In genomic region chr13:75761373-75761772, GRCh38 we compare ENCODE assay signal across 8 cellular contexts.
DNase-seq lines count a peak whose midpoint lies in the region; ATAC-seq, FAIRE-seq and TF ChIP-seq lines count a peak whose summit lies in the region.

No MANE protein-coding gene starts in this region.

- TF ChIP-seq POLR2A in A549 (IDR thresholded peaks at IDR 0.05; ENCODE audit: low read length) (no peak), right lobe of liver (IDR thresholded peaks at IDR 0.05) (no peak)

- TF ChIP-seq EP300 in A549 (IDR thresholded peaks at IDR 0.05): no peak

- H2AFZ ChIP-seq in MM.1S (ENCODE audit: low read length): no peak overlapping the region

- TF ChIP-seq CTCF in A549 (IDR thresholded peaks at IDR 0.05) (no peak), right lobe of liver (IDR thresholded peaks at IDR 0.05) (no peak), MM.1S (IDR thresholded peaks at IDR 0.05; ENCODE audit: low read length) (no peak)

- peaks cover 8% of the 10 kb centered on the region for H3K36me3 Mint-ChIP-seq in activated T-helper 1 cell treated with anti-CD3 and anti-CD28 coated beads, Interleukin-12 subunit alpha, Interleukin-12 subunit beta, Interleukin-2, Interleukin-4 antibody, amounts not matched to agents 30 ng/mL and 10 ng/mL and 1 ng/mL, durations not matched to agents 14 hours and 24 hours and 36 hours (ENCODE audit: low read depth)

- H3K27ac Mint-ChIP-seq in activated T-helper 1 cell treated with anti-CD3 and anti-CD28 coated beads, Interleukin-12 subunit alpha, Interleukin-12 subunit beta, Interleukin-2, Interleukin-4 antibody, amounts not matched to agents 30 ng/mL and 10 ng/mL and 1 ng/mL, durations not matched to agents 14 hours and 24 hours and 36 hours: peak overlapping the region; percentile 36

- no peak for TF ChIP-seq RAD21 in A549 (conservative IDR thresholded peaks at IDR 0.05 in 1 of 2, IDR thresholded peaks at IDR 0.05 in 1 of 2)

- POLR2A ChIA-PET in A549 (lab: Yijun Ruan, JAX): no interaction called here

- ATAC-seq in A549 (no peak), GM21423 (IDR thresholded peaks at IDR 0.05; ENCODE audit: unreplicated experiment) (peak; percentile 17), right lobe of liver (peak in 2 of 4 donors; percentile 13 to 17), GM19328 (IDR thresholded peaks at IDR 0.05; ENCODE audit: unreplicated experiment) (no peak)

- peaks cover 10% of the 10 kb centered on the region for H3F3A ChIP-seq in MM.1S (ENCODE audit: insufficient read depth, low read length)

- CTCF ChIA-PET in A549 (lab: Yijun Ruan, JAX): interaction anchor here (0.5 to 2.7 kb wide), 7 partner anchors 12 to 1212 kb away, joined by 3 to 16 read pairs (median 5); no protein-coding TSS in a partner anchor

- FAIRE-seq in A549 (lab: Jason Lieb, UNC): no peak

- peaks cover 30% of the 10 kb centered on the region for H3K4me1 ChIP-seq in A549
- peaks cover 0 to 28% (median 6%) of the 10 kb centered on the region in 4 donors for H3K4me1 ChIP-seq in right lobe of liver
- peaks cover 12% of the 10 kb centered on the region for H3K4me1 ChIP-seq in MM.1S (ENCODE audit: low read length)

- H3K9me3 ChIP-seq in A549 (no peaks in the 10 kb centered on the region), right lobe of liver (no peaks in the 10 kb centered on the region), MM.1S (replicated peaks; ENCODE audit: insufficient read depth, low read length) (no peaks in the 10 kb centered on the region)

- H3K36me3 ChIP-seq in right lobe of liver (no peaks in the 10 kb centered on the region), MM.1S (replicated peaks; ENCODE audit: insufficient read depth, low read length) (no peaks in the 10 kb centered on the region)

- intact Hi-C loops in activated T-helper 1 cell treated with anti-CD3 and anti-CD28 coated beads, Interleukin-12 subunit alpha, Interleukin-12 subunit beta, Interleukin-2, Interleukin-4 antibody, amounts not matched to agents 30 ng/mL and 10 ng/mL and 1 ng/mL, durations not matched to agents 14 hours and 24 hours and 36 hours (cut with micrococcal nuclease): loop anchor here (2.0 to 10.0 kb wide), 7 partner anchors 64 to 1123 kb away; partner anchors contain the start of genes COMMD6, KCTD12 and LMO7
- intact Hi-C loops in right lobe of liver (cut with DNase I): no loop called here

- DNase-seq in A549 (ENCODE audit: low read depth in 1 of 2, low spot score in 1 of 2): no peak
- no peak for DNase-seq in activated T-helper 1 cell treated with anti-CD3 and anti-CD28 coated beads, Interleukin-12 subunit alpha, Interleukin-12 subunit beta, Interleukin-2, Interleukin-4 antibody, amounts not matched to agents 30 ng/mL and 10 ng/mL and 1 ng/mL, durations not matched to agents 14 hours and 24 hours and 36 hours (ENCODE audit: low spot score)
- no peak for DNase-seq in right lobe of liver
- no peak for DNase-seq in MM.1S
- no peak for DNase-seq in NCI-H1436 (lab: John Stamatoyannopoulos, UW)
- DNase-seq in UCSD-AML1 (lab: John Stamatoyannopoulos, UW; ENCODE audit: unreplicated experiment): no peak

- H3K4me2 ChIP-seq in A549 (peak overlapping the region; percentile 99), MM.1S (ENCODE audit: low read depth, low read length) (no peak overlapping the region)

- H3K27me3 Mint-ChIP-seq in activated T-helper 1 cell treated with anti-CD3 and anti-CD28 coated beads, Interleukin-12 subunit alpha, Interleukin-12 subunit beta, Interleukin-2, Interleukin-4 antibody, amounts not matched to agents 30 ng/mL and 10 ng/mL and 1 ng/mL, durations not matched to agents 14 hours and 24 hours and 36 hours (ENCODE audit: insufficient read depth): no peaks in the 10 kb centered on the region

- WGBS in A549 (ENCODE audit: missing lambda C conversion rate): 5% methylated on average over 3 of the region's 3 CpGs
- 2% methylated on average over 3 of the region's 3 CpGs for WGBS in right lobe of liver (ENCODE audit: insufficient coverage, low coverage, low lambda C conversion rate, missing lambda C conversion rate)

- H4K20me1 ChIP-seq in MM.1S (ENCODE audit: insufficient read depth, low read length): no peaks in the 10 kb centered on the region

- no peaks in the 10 kb centered on the region for H3K9me2 ChIP-seq in MM.1S (replicated peaks; ENCODE audit: insufficient read depth, low read length)

- peak overlapping the region; percentile 48 for H3K4me3 ChIP-seq in A549
- peak overlapping the region; percentile 31 to 60 (median 55) for H3K4me3 ChIP-seq in right lobe of liver
- no peak overlapping the region for H3K4me3 ChIP-seq in MM.1S (ENCODE audit: low read length)

- no peak overlapping the region for H3K9ac ChIP-seq in MM.1S (ENCODE audit: low read length)

- H3K27ac ChIP-seq in A549: peak overlapping the region; percentile 80 to 83
- H3K27ac ChIP-seq in right lobe of liver: peak overlapping the region; percentile 63 to 87 (median 80)
- no peak overlapping the region for H3K27ac ChIP-seq in MM.1S (ENCODE audit: low read length)

- H3K79me2 ChIP-seq in MM.1S (ENCODE audit: low read length): no peaks in the 10 kb centered on the region

- H3K9me3 Mint-ChIP-seq in activated T-helper 1 cell treated with anti-CD3 and anti-CD28 coated beads, Interleukin-12 subunit alpha, Interleukin-12 subunit beta, Interleukin-2, Interleukin-4 antibody, amounts not matched to agents 30 ng/mL and 10 ng/mL and 1 ng/mL, durations not matched to agents 14 hours and 24 hours and 36 hours: peaks cover 9% of the 10 kb centered on the region

- peak overlapping the region; percentile 46 for H3K4me3 Mint-ChIP-seq in activated T-helper 1 cell treated with anti-CD3 and anti-CD28 coated beads, Interleukin-12 subunit alpha, Interleukin-12 subunit beta, Interleukin-2, Interleukin-4 antibody, amounts not matched to agents 30 ng/mL and 10 ng/mL and 1 ng/mL, durations not matched to agents 14 hours and 24 hours and 36 hours

- H3K27me3 ChIP-seq in right lobe of liver (no peaks in the 10 kb centered on the region), MM.1S (replicated peaks; ENCODE audit: insufficient read depth, low read length) (no peaks in the 10 kb centered on the region)

- H3K4me1 Mint-ChIP-seq in activated T-helper 1 cell treated with anti-CD3 and anti-CD28 coated beads, Interleukin-12 subunit alpha, Interleukin-12 subunit beta, Interleukin-2, Interleukin-4 antibody, amounts not matched to agents 30 ng/mL and 10 ng/mL and 1 ng/mL, durations not matched to agents 14 hours and 24 hours and 36 hours (ENCODE audit: low read depth): peaks cover 71% of the 10 kb centered on the region

TF ChIP-seq in A549, 52 proteins besides CTCF, POLR2A, EP300 and RAD21:
- TF ChIP-seq FOSL2 (IDR thresholded peaks at IDR 0.05) (no peak), FOSL2 (CRISPR knock-in tag; IDR thresholded peaks at IDR 0.05) (no peak), RCOR1 (IDR thresholded peaks at IDR 0.05; ENCODE audit: low read depth, low read length) (no peak), RARB (CRISPR knock-in tag; IDR thresholded peaks at IDR 0.05) (no peak), JUNB (IDR thresholded peaks at IDR 0.05) (no peak), BHLHE40 (IDR thresholded peaks at IDR 0.05; ENCODE audit: low read depth, low read length) (no peak), MYC (IDR thresholded peaks at IDR 0.05; ENCODE audit: borderline replicate concordance, low read length) (no peak), HOXB5 (CRISPR knock-in tag; IDR thresholded peaks at IDR 0.05) (no peak), ESRRA (IDR thresholded peaks at IDR 0.05; ENCODE audit: borderline replicate concordance, low read length) (no peak), ZC3H11A (IDR thresholded peaks at IDR 0.05) (no peak), ZFP36 (IDR thresholded peaks at IDR 0.05; ENCODE audit: borderline replicate concordance, partially characterized antibody) (no peak), FOSB (CRISPR knock-in tag; IDR thresholded peaks at IDR 0.05) (no peak), TP53 (CRISPR knock-in tag; IDR thresholded peaks at IDR 0.05) (no peak), HOXB13 (CRISPR knock-in tag; IDR thresholded peaks at IDR 0.05; ENCODE audit: low read depth) (no peak), EHF (CRISPR knock-in tag; IDR thresholded peaks at IDR 0.05) (no peak), GATA3 (IDR thresholded peaks at IDR 0.05; ENCODE audit: borderline replicate concordance) (no peak)
- TF ChIP-seq, protein P1, sequence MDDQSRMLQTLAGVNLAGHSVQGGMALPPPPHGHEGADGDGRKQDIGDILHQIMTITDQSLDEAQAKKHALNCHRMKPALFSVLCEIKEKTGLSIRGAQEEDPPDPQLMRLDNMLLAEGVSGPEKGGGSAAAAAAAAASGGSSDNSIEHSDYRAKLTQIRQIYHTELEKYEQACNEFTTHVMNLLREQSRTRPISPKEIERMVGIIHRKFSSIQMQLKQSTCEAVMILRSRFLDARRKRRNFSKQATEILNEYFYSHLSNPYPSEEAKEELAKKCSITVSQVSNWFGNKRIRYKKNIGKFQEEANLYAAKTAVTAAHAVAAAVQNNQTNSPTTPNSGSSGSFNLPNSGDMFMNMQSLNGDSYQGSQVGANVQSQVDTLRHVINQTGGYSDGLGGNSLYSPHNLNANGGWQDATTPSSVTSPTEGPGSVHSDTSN (IDR thresholded peaks at IDR 0.05): no peak
- TF ChIP-seq, protein P2, sequence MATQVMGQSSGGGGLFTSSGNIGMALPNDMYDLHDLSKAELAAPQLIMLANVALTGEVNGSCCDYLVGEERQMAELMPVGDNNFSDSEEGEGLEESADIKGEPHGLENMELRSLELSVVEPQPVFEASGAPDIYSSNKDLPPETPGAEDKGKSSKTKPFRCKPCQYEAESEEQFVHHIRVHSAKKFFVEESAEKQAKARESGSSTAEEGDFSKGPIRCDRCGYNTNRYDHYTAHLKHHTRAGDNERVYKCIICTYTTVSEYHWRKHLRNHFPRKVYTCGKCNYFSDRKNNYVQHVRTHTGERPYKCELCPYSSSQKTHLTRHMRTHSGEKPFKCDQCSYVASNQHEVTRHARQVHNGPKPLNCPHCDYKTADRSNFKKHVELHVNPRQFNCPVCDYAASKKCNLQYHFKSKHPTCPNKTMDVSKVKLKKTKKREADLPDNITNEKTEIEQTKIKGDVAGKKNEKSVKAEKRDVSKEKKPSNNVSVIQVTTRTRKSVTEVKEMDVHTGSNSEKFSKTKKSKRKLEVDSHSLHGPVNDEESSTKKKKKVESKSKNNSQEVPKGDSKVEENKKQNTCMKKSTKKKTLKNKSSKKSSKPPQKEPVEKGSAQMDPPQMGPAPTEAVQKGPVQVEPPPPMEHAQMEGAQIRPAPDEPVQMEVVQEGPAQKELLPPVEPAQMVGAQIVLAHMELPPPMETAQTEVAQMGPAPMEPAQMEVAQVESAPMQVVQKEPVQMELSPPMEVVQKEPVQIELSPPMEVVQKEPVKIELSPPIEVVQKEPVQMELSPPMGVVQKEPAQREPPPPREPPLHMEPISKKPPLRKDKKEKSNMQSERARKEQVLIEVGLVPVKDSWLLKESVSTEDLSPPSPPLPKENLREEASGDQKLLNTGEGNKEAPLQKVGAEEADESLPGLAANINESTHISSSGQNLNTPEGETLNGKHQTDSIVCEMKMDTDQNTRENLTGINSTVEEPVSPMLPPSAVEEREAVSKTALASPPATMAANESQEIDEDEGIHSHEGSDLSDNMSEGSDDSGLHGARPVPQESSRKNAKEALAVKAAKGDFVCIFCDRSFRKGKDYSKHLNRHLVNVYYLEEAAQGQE (IDR thresholded peaks at IDR 0.05): no peak
